ENCODE assay signal across 22 cellular contexts in genomic region chr6:39696986-39697788, GRCh38. TPM values are rescaled to one million over a fixed set of nuclear protein-coding genes. Genes with fewer than 3 reads are reported as not detected.
"Had no signal": no experiment of that assay in that cellular context is flagged by ENCODE, and none has a peak within 500 bp of the region (broad histone marks: within the 10 kb centered on the region; RNA-seq: fewer than 3 reads in every experiment).

No MANE protein-coding gene starts in this region.

- H3K4me3 ChIP-seq: left lung, thoracic aorta, upper lobe of left lung had no signal

- H3K36me3 ChIP-seq: left lung, thoracic aorta, upper lobe of left lung had no signal

- FAIRE-seq: kidney had no signal

- DNase-seq: activated CD4-positive, alpha-beta memory T cell treated with anti-CD3 and anti-CD28 coated beads, Interleukin-2, amount 10 ng/mL, durations not matched to agents 7 days and 5 days; activated CD4-positive, alpha-beta T cell treated with anti-CD3 and anti-CD28 coated beads, Interleukin-2, amount 10 ng/mL, durations not matched to agents 24 days and 14 days; activated gamma-delta T cell treated with Interleukin-2 at 50 U/mL for 16 hours; activated T-cell treated with anti-CD3 and anti-CD28 coated beads, Interleukin-2, amount 50 U/mL, for 1 hour; aorta; caudate nucleus; effector memory CD4-positive, alpha-beta T cell; foreskin melanocyte; kidney; left lung; naive thymus-derived CD8-positive, alpha-beta T cell; retina; stimulated activated CD4-positive, alpha-beta T cell treated with anti-CD3 and anti-CD28 coated beads, Interleukin-2, amount 100 ng/mL, for 48 hours; stimulated activated CD8-positive, alpha-beta memory T cell treated with anti-CD3 and anti-CD28 coated beads, Interleukin-4, amount 100 ng/mL, for 48 hours; stimulated activated naive CD4-positive, alpha-beta T cell treated with Interleukin-2 at 50 U/mL for 16 hours; upper lobe of left lung had no signal

- H3K4me1 ChIP-seq: left lung had no signal

- H3K27me3 Mint-ChIP-seq: activated CD4-positive, alpha-beta memory T cell treated with anti-CD3 and anti-CD28 coated beads, Interleukin-2, amount 10 ng/mL, durations not matched to agents 7 days and 5 days; progenitor cell of endocrine pancreas had no signal

- H3K27ac Mint-ChIP-seq: activated CD4-positive, alpha-beta memory T cell treated with anti-CD3 and anti-CD28 coated beads, Interleukin-2, amount 10 ng/mL, durations not matched to agents 7 days and 5 days; activated CD4-positive, alpha-beta T cell treated with anti-CD3 and anti-CD28 coated beads, Interleukin-2, amount 10 ng/mL, durations not matched to agents 24 days and 14 days; activated naive CD4-positive, alpha-beta T cell treated with anti-CD3 and anti-CD28 coated beads, Interleukin-2, amount 50 U/mL, for 24 hours; brain; mesothelial cell of epicardium; naive thymus-derived CD8-positive, alpha-beta T cell; progenitor cell of endocrine pancreas had no signal

- ATAC-seq: esophagus mucosa; left lung; naive thymus-derived CD8-positive, alpha-beta T cell had no signal

- H3K36me3 Mint-ChIP-seq: activated naive CD4-positive, alpha-beta T cell treated with anti-CD3 and anti-CD28 coated beads, Interleukin-2, amount 50 U/mL, for 24 hours; brain; mesothelial cell of epicardium; naive thymus-derived CD8-positive, alpha-beta T cell had no signal

- H3K9me3 ChIP-seq: left lung, thoracic aorta, upper lobe of left lung had no signal

- H3K4me3 Mint-ChIP-seq: activated CD4-positive, alpha-beta memory T cell treated with anti-CD3 and anti-CD28 coated beads, Interleukin-2, amount 10 ng/mL, durations not matched to agents 7 days and 5 days; activated CD4-positive, alpha-beta T cell treated with anti-CD3 and anti-CD28 coated beads, Interleukin-2, amount 10 ng/mL, durations not matched to agents 24 days and 14 days; activated naive CD4-positive, alpha-beta T cell treated with anti-CD3 and anti-CD28 coated beads, Interleukin-2, amount 50 U/mL, for 24 hours; brain; mesothelial cell of epicardium; naive thymus-derived CD8-positive, alpha-beta T cell had no signal

- H3K27ac ChIP-seq: left lung, thoracic aorta, upper lobe of left lung had no signal

- H3K9me3 Mint-ChIP-seq: activated CD4-positive, alpha-beta memory T cell treated with anti-CD3 and anti-CD28 coated beads, Interleukin-2, amount 10 ng/mL, durations not matched to agents 7 days and 5 days; activated CD4-positive, alpha-beta T cell treated with anti-CD3 and anti-CD28 coated beads, Interleukin-2, amount 10 ng/mL, durations not matched to agents 24 days and 14 days; activated naive CD4-positive, alpha-beta T cell treated with anti-CD3 and anti-CD28 coated beads, Interleukin-2, amount 50 U/mL, for 24 hours had no signal

- H3K4me1 Mint-ChIP-seq: activated CD4-positive, alpha-beta memory T cell treated with anti-CD3 and anti-CD28 coated beads, Interleukin-2, amount 10 ng/mL, durations not matched to agents 7 days and 5 days; activated CD4-positive, alpha-beta T cell treated with anti-CD3 and anti-CD28 coated beads, Interleukin-2, amount 10 ng/mL, durations not matched to agents 24 days and 14 days; activated naive CD4-positive, alpha-beta T cell treated with anti-CD3 and anti-CD28 coated beads, Interleukin-2, amount 50 U/mL, for 24 hours; mesothelial cell of epicardium; naive thymus-derived CD8-positive, alpha-beta T cell had no signal

- H3K27me3 ChIP-seq: left lung, upper lobe of left lung had no signal

RNA-seq across cellular contexts. Expression of gene KIF6, which starts 28.0 kb away (rescaled TPM):
- total RNA-seq: activated CD4-positive, alpha-beta memory T cell treated with anti-CD3 and anti-CD28 coated beads, Interleukin-2, amount 10 ng/mL, durations not matched to agents 7 days and 5 days; naive thymus-derived CD8-positive, alpha-beta T cell; thoracic aorta had no signal
